Comparison of ENCODE assay signal across 1 cellular context in the genomic region with DNA sequence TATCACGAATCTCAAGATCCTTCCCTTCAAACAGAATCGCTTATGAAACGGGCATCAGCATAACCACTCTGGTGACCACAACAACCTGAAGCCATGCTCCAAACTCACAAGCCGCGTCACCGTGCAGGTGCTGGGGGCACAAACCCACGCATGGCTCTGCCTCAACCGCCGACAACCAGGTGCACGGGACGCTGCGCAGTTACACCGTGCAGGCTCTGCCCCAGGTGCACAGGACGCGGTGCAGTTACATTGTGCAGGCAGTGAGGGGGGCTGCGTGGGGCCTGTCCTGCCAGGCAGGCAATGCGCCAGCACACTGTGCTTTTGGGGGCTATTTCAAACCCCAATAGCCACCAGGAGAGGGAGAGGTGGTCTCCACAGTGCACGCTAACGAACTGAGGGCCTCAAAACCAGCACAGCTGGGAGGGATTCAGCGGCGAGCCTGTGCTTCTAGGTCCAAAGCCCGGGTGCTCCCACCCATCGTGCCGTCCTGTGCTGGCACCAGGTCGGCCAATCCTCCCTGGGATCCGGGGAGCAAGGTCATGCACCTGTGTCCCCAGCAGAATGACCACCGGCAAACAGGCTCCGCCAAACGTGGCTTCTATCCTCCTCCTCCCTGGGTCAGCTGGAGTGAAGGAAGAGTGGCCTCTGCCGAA.
A peak's percentile ranks its signal among the peaks of the same experiment; 100 is the strongest.
TF ChIP-seq lines count a peak whose summit lies in the region.

No MANE protein-coding gene starts in this region.

TF ChIP-seq in HepG2, 621 proteins besides CTCF, POLR2A, EP300 and RAD21 (continued from another document):
- TF ChIP-seq HNRNPK (IDR thresholded peaks at IDR 0.05; ENCODE audit: low read depth, low read length, poor library complexity, severe bottlenecking) (no peak), ZNF891 (CRISPR knock-in tag; IDR thresholded peaks at IDR 0.05) (peak; percentile 77; the same call in 1 of the 2 replicates), STAT5B (CRISPR knock-in tag; IDR thresholded peaks at IDR 0.05) (no peak), SALL2 (CRISPR knock-in tag; IDR thresholded peaks at IDR 0.05) (no peak), FIP1L1 (IDR thresholded peaks at IDR 0.05; ENCODE audit: borderline replicate concordance, insufficient read depth, low read depth, low read length) (no peak), ARNT (IDR thresholded peaks at IDR 0.05) (no peak), ZNF878 (CRISPR knock-in tag; IDR thresholded peaks at IDR 0.05) (no peak), FOXC1 (CRISPR knock-in tag; IDR thresholded peaks at IDR 0.05; ENCODE audit: borderline replicate concordance) (no peak), NRL (CRISPR knock-in tag; IDR thresholded peaks at IDR 0.05; ENCODE audit: borderline replicate concordance) (0 out of 2 replicates have a peak, but pooled peaks have one; percentile 33)
- TF ChIP-seq, protein P1, sequence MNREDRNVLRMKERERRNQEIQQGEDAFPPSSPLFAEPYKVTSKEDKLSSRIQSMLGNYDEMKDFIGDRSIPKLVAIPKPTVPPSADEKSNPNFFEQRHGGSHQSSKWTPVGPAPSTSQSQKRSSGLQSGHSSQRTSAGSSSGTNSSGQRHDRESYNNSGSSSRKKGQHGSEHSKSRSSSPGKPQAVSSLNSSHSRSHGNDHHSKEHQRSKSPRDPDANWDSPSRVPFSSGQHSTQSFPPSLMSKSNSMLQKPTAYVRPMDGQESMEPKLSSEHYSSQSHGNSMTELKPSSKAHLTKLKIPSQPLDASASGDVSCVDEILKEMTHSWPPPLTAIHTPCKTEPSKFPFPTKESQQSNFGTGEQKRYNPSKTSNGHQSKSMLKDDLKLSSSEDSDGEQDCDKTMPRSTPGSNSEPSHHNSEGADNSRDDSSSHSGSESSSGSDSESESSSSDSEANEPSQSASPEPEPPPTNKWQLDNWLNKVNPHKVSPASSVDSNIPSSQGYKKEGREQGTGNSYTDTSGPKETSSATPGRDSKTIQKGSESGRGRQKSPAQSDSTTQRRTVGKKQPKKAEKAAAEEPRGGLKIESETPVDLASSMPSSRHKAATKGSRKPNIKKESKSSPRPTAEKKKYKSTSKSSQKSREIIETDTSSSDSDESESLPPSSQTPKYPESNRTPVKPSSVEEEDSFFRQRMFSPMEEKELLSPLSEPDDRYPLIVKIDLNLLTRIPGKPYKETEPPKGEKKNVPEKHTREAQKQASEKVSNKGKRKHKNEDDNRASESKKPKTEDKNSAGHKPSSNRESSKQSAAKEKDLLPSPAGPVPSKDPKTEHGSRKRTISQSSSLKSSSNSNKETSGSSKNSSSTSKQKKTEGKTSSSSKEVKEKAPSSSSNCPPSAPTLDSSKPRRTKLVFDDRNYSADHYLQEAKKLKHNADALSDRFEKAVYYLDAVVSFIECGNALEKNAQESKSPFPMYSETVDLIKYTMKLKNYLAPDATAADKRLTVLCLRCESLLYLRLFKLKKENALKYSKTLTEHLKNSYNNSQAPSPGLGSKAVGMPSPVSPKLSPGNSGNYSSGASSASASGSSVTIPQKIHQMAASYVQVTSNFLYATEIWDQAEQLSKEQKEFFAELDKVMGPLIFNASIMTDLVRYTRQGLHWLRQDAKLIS (CRISPR knock-in tag; IDR thresholded peaks at IDR 0.05), result no peak
- TF ChIP-seq, protein P2, sequence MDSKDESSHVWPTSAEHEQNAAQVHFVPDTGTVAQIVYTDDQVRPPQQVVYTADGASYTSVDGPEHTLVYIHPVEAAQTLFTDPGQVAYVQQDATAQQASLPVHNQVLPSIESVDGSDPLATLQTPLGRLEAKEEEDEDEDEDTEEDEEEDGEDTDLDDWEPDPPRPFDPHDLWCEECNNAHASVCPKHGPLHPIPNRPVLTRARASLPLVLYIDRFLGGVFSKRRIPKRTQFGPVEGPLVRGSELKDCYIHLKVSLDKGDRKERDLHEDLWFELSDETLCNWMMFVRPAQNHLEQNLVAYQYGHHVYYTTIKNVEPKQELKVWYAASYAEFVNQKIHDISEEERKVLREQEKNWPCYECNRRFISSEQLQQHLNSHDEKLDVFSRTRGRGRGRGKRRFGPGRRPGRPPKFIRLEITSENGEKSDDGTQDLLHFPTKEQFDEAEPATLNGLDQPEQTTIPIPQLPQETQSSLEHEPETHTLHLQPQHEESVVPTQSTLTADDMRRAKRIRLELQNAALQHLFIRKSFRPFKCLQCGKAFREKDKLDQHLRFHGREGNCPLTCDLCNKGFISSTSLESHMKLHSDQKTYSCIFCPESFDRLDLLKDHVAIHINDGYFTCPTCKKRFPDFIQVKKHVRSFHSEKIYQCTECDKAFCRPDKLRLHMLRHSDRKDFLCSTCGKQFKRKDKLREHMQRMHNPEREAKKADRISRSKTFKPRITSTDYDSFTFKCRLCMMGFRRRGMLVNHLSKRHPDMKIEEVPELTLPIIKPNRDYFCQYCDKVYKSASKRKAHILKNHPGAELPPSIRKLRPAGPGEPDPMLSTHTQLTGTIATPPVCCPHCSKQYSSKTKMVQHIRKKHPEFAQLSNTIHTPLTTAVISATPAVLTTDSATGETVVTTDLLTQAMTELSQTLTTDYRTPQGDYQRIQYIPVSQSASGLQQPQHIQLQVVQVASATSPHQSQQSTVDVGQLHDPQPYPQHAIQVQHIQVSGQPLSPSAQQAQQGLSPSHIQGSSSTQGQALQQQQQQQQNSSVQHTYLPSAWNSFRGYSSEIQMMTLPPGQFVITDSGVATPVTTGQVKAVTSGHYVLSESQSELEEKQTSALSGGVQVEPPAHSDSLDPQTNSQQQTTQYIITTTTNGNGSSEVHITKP (CRISPR knock-in tag; IDR thresholded peaks at IDR 0.05; ENCODE audit: low read depth), result no peak
- TF ChIP-seq, protein P3, sequence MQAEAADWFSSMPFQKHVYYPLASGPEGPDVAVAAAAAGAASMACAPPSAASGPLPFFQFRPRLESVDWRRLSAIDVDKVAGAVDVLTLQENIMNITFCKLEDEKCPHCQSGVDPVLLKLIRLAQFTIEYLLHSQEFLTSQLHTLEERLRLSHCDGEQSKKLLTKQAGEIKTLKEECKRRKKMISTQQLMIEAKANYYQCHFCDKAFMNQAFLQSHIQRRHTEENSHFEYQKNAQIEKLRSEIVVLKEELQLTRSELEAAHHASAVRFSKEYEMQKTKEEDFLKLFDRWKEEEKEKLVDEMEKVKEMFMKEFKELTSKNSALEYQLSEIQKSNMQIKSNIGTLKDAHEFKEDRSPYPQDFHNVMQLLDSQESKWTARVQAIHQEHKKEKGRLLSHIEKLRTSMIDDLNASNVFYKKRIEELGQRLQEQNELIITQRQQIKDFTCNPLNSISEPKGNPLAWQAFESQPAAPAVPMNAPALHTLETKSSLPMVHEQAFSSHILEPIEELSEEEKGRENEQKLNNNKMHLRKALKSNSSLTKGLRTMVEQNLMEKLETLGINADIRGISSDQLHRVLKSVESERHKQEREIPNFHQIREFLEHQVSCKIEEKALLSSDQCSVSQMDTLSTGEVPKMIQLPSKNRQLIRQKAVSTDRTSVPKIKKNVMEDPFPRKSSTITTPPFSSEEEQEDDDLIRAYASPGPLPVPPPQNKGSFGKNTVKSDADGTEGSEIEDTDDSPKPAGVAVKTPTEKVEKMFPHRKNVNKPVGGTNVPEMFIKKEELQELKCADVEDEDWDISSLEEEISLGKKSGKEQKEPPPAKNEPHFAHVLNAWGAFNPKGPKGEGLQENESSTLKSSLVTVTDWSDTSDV (CRISPR knock-in tag; IDR thresholded peaks at IDR 0.05), result peak; percentile 64; the same call in 1 of the 2 replicates
- TF ChIP-seq, protein P4, sequence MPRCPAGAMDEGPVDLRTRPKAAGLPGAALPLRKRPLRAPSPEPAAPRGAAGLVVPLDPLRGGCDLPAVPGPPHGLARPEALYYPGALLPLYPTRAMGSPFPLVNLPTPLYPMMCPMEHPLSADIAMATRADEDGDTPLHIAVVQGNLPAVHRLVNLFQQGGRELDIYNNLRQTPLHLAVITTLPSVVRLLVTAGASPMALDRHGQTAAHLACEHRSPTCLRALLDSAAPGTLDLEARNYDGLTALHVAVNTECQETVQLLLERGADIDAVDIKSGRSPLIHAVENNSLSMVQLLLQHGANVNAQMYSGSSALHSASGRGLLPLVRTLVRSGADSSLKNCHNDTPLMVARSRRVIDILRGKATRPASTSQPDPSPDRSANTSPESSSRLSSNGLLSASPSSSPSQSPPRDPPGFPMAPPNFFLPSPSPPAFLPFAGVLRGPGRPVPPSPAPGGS (CRISPR knock-in tag; IDR thresholded peaks at IDR 0.05), result no peak
